ENCODE assay signal across 1 cellular context in genomic region chr4:184653650-184654049, GRCh38.
TF ChIP-seq lines count a peak whose summit lies in the region.

No MANE protein-coding gene starts in this region.

TF ChIP-seq in GM23338, 12 proteins besides CTCF, POLR2A, EP300 and RAD21:
- no peak for TF ChIP-seq ZNF462 (CRISPR knock-in tag; IDR thresholded peaks at IDR 0.05)
- no peak for TF ChIP-seq JUNB (IDR thresholded peaks at IDR 0.05; ENCODE audit: unreplicated experiment)
